ENCODE assay signal across 1 cellular context in the genomic region with DNA sequence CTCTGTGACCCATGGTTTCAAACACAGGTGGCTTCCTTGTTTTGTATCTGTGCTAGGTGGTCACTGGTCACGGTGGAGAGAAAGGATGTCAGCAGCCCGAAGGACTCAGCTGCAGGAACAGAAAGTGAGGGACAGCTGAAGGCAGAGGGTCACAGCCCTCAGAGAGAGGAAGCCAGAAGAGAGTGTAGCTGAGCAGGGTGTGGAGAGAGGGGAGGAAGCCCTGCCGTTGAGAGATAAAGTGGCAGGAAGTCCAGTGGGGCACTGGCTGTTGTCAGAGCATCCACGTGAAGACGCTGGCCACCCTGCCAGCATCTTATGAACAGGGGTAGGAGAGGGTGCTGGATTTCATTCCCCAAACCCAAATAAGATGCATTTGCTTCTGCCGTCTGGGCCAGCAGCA.
A peak's percentile ranks its signal among the peaks of the same experiment; 100 is the strongest.
TF ChIP-seq lines count a peak whose summit lies in the region.

No MANE protein-coding gene starts in this region.

TF ChIP-seq in K562, 482 proteins besides CTCF, POLR2A, EP300 and RAD21 (continued from another document and continues in another):
- TF ChIP-seq, protein P1, sequence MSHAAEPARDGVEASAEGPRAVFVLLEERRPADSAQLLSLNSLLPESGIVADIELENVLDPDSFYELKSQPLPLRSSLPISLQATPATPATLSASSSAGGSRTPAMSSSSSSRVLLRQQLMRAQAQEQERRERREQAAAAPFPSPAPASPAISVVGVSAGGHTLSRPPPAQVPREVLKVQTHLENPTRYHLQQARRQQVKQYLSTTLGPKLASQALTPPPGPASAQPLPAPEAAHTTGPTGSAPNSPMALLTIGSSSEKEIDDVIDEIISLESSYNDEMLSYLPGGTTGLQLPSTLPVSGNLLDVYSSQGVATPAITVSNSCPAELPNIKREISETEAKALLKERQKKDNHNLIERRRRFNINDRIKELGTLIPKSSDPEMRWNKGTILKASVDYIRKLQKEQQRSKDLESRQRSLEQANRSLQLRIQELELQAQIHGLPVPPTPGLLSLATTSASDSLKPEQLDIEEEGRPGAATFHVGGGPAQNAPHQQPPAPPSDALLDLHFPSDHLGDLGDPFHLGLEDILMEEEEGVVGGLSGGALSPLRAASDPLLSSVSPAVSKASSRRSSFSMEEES (CRISPR knock-in tag; IDR thresholded peaks at IDR 0.05) = no peak
- TF ChIP-seq, protein P2, sequence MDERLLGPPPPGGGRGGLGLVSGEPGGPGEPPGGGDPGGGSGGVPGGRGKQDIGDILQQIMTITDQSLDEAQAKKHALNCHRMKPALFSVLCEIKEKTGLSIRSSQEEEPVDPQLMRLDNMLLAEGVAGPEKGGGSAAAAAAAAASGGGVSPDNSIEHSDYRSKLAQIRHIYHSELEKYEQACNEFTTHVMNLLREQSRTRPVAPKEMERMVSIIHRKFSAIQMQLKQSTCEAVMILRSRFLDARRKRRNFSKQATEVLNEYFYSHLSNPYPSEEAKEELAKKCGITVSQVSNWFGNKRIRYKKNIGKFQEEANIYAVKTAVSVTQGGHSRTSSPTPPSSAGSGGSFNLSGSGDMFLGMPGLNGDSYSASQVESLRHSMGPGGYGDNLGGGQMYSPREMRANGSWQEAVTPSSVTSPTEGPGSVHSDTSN (CRISPR knock-in tag; IDR thresholded peaks at IDR 0.05; ENCODE audit: low read depth) = no peak
- TF ChIP-seq, protein P2 (tag; conservative IDR thresholded peaks at IDR 0.05; ENCODE audit: low read depth) = 0 out of 2 replicates have a peak, but pooled peaks have one; percentile 40
- TF ChIP-seq, protein P3, sequence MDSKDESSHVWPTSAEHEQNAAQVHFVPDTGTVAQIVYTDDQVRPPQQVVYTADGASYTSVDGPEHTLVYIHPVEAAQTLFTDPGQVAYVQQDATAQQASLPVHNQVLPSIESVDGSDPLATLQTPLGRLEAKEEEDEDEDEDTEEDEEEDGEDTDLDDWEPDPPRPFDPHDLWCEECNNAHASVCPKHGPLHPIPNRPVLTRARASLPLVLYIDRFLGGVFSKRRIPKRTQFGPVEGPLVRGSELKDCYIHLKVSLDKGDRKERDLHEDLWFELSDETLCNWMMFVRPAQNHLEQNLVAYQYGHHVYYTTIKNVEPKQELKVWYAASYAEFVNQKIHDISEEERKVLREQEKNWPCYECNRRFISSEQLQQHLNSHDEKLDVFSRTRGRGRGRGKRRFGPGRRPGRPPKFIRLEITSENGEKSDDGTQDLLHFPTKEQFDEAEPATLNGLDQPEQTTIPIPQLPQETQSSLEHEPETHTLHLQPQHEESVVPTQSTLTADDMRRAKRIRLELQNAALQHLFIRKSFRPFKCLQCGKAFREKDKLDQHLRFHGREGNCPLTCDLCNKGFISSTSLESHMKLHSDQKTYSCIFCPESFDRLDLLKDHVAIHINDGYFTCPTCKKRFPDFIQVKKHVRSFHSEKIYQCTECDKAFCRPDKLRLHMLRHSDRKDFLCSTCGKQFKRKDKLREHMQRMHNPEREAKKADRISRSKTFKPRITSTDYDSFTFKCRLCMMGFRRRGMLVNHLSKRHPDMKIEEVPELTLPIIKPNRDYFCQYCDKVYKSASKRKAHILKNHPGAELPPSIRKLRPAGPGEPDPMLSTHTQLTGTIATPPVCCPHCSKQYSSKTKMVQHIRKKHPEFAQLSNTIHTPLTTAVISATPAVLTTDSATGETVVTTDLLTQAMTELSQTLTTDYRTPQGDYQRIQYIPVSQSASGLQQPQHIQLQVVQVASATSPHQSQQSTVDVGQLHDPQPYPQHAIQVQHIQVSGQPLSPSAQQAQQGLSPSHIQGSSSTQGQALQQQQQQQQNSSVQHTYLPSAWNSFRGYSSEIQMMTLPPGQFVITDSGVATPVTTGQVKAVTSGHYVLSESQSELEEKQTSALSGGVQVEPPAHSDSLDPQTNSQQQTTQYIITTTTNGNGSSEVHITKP (IDR thresholded peaks at IDR 0.05; ENCODE audit: partially characterized antibody) = no peak
- TF ChIP-seq, protein P4, sequence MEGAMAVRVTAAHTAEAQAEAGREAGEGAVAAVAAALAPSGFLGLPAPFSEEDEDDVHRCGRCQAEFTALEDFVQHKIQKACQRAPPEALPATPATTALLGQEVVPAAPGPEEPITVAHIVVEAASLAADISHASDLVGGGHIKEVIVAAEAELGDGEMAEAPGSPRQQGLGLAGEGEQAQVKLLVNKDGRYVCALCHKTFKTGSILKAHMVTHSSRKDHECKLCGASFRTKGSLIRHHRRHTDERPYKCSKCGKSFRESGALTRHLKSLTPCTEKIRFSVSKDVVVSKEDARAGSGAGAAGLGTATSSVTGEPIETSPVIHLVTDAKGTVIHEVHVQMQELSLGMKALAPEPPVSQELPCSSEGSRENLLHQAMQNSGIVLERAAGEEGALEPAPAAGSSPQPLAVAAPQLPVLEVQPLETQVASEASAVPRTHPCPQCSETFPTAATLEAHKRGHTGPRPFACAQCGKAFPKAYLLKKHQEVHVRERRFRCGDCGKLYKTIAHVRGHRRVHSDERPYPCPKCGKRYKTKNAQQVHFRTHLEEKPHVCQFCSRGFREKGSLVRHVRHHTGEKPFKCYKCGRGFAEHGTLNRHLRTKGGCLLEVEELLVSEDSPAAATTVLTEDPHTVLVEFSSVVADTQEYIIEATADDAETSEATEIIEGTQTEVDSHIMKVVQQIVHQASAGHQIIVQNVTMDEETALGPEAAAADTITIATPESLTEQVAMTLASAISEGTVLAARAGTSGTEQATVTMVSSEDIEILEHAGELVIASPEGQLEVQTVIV (CRISPR knock-in tag; IDR thresholded peaks at IDR 0.05; ENCODE audit: borderline replicate concordance) = no peak
- no peak for TF ChIP-seq TBP (optimal IDR thresholded peaks at IDR 0.05; ENCODE audit: low read depth, low read length)
- TF ChIP-seq TEAD4 (IDR thresholded peaks at IDR 0.05; ENCODE audit: low read length) = peak; percentile 68
- no peak for TF ChIP-seq TEAD4 (CRISPR knock-in tag; IDR thresholded peaks at IDR 0.05; ENCODE audit: borderline replicate concordance)
- no peak for TF ChIP-seq ZNF583 (CRISPR knock-in tag; IDR thresholded peaks at IDR 0.05)
- peak; percentile 32; the same call in 1 of the 2 replicates for TF ChIP-seq POLR2AphosphoS5 (IDR thresholded peaks at IDR 0.05; ENCODE audit: control insufficient read depth, insufficient read depth, low read depth, low read length)
- peak; percentile 88 for TF ChIP-seq DPF2 (IDR thresholded peaks at IDR 0.05)
- TF ChIP-seq, protein P5, sequence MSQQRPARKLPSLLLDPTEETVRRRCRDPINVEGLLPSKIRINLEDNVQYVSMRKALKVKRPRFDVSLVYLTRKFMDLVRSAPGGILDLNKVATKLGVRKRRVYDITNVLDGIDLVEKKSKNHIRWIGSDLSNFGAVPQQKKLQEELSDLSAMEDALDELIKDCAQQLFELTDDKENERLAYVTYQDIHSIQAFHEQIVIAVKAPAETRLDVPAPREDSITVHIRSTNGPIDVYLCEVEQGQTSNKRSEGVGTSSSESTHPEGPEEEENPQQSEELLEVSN (IDR thresholded peaks at IDR 0.05; ENCODE audit: borderline replicate concordance in 1 of 2, extremely low read depth in 1 of 2, insufficient read depth in 1 of 2, insufficient read length in 1 of 2, low read depth in 1 of 2, low read length in 1 of 2, poor library complexity in 1 of 2, severe bottlenecking in 1 of 2) = peak in 1 of 2 experiments; percentile 43
- no peak for TF ChIP-seq CAMTA2 (CRISPR knock-in tag; conservative IDR thresholded peaks at IDR 0.05)
- peak; percentile 32 to 34; a peak in 3 of 4 replicates for TF ChIP-seq NRF1 (conservative IDR thresholded peaks at IDR 0.05 in 1 of 2, IDR thresholded peaks at IDR 0.05 in 1 of 2)
- TF ChIP-seq, protein P6, sequence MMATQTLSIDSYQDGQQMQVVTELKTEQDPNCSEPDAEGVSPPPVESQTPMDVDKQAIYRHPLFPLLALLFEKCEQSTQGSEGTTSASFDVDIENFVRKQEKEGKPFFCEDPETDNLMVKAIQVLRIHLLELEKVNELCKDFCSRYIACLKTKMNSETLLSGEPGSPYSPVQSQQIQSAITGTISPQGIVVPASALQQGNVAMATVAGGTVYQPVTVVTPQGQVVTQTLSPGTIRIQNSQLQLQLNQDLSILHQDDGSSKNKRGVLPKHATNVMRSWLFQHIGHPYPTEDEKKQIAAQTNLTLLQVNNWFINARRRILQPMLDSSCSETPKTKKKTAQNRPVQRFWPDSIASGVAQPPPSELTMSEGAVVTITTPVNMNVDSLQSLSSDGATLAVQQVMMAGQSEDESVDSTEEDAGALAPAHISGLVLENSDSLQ (IDR thresholded peaks at IDR 0.05) = peak; percentile 90
- no peak for TF ChIP-seq MIER1 (IDR thresholded peaks at IDR 0.05; ENCODE audit: low read depth)
- no peak for TF ChIP-seq CREB1 (IDR thresholded peaks at IDR 0.05)
- 0 out of 2 replicates have a peak, but pooled peaks have one; percentile 11 for TF ChIP-seq CREB1 (CRISPR knock-in tag; IDR thresholded peaks at IDR 0.05)
- no peak for TF ChIP-seq RBM25 (IDR thresholded peaks at IDR 0.05; ENCODE audit: low read depth, low read length, severe bottlenecking)
- TF ChIP-seq ZNF311 (CRISPR knock-in tag; IDR thresholded peaks at IDR 0.05) = peak; percentile 79; the same call in 1 of the 2 replicates
- TF ChIP-seq, protein P7, sequence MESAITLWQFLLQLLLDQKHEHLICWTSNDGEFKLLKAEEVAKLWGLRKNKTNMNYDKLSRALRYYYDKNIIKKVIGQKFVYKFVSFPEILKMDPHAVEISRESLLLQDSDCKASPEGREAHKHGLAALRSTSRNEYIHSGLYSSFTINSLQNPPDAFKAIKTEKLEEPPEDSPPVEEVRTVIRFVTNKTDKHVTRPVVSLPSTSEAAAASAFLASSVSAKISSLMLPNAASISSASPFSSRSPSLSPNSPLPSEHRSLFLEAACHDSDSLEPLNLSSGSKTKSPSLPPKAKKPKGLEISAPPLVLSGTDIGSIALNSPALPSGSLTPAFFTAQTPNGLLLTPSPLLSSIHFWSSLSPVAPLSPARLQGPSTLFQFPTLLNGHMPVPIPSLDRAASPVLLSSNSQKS (CRISPR knock-in tag; IDR thresholded peaks at IDR 0.05) = no peak
- TF ChIP-seq, protein P8, sequence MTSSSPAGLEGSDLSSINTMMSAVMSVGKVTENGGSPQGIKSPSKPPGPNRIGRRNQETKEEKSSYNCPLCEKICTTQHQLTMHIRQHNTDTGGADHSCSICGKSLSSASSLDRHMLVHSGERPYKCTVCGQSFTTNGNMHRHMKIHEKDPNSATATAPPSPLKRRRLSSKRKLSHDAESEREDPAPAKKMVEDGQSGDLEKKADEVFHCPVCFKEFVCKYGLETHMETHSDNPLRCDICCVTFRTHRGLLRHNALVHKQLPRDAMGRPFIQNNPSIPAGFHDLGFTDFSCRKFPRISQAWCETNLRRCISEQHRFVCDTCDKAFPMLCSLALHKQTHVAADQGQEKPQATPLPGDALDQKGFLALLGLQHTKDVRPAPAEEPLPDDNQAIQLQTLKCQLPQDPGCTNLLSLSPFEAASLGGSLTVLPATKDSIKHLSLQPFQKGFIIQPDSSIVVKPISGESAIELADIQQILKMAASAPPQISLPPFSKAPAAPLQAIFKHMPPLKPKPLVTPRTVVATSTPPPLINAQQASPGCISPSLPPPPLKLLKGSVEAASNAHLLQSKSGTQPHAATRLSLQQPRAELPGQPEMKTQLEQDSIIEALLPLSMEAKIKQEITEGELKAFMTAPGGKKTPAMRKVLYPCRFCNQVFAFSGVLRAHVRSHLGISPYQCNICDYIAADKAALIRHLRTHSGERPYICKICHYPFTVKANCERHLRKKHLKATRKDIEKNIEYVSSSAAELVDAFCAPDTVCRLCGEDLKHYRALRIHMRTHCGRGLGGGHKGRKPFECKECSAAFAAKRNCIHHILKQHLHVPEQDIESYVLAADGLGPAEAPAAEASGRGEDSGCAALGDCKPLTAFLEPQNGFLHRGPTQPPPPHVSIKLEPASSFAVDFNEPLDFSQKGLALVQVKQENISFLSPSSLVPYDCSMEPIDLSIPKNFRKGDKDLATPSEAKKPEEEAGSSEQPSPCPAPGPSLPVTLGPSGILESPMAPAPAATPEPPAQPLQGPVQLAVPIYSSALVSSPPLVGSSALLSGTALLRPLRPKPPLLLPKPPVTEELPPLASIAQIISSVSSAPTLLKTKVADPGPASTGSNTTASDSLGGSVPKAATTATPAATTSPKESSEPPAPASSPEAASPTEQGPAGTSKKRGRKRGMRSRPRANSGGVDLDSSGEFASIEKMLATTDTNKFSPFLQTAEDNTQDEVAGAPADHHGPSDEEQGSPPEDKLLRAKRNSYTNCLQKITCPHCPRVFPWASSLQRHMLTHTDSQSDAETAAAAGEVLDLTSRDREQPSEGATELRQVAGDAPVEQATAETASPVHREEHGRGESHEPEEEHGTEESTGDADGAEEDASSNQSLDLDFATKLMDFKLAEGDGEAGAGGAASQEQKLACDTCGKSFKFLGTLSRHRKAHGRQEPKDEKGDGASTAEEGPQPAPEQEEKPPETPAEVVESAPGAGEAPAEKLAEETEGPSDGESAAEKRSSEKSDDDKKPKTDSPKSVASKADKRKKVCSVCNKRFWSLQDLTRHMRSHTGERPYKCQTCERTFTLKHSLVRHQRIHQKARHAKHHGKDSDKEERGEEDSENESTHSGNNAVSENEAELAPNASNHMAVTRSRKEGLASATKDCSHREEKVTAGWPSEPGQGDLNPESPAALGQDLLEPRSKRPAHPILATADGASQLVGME (CRISPR knock-in tag; IDR thresholded peaks at IDR 0.05) = no peak
- TF ChIP-seq SMARCE1 (IDR thresholded peaks at IDR 0.05) = peak; percentile 80
- TF ChIP-seq, protein P9, sequence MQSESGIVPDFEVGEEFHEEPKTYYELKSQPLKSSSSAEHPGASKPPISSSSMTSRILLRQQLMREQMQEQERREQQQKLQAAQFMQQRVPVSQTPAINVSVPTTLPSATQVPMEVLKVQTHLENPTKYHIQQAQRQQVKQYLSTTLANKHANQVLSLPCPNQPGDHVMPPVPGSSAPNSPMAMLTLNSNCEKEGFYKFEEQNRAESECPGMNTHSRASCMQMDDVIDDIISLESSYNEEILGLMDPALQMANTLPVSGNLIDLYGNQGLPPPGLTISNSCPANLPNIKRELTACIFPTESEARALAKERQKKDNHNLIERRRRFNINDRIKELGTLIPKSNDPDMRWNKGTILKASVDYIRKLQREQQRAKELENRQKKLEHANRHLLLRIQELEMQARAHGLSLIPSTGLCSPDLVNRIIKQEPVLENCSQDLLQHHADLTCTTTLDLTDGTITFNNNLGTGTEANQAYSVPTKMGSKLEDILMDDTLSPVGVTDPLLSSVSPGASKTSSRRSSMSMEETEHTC (IDR thresholded peaks at IDR 0.05) = peak; percentile 20; the same call in 1 of the 2 replicates
